Comparison of ENCODE assay signal across 33 cellular contexts in the genomic region with DNA sequence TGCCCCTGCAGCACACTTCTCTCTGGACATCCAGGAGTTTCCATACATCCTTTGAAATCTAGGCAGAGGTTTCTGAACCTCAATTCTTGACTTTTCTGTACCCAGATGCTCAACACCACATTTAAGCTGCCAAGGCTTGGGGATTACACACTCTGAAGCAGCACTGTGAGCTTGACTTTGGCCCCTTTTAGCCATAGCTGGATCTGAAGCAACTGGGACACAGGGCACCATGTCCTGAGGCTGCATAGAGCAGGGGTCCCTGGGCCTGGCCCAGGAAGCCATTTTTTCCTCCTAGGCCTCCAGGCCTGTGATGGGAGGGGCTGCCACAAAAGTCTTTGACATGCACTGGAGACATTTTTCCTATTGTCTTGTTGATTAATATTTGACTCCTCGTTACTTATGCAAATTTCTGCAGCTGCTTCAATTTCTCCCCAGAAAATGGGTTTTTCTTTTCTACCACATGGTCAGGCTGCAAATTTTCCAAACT.
"Had no signal": no experiment of that assay in that cellular context is flagged by ENCODE, and none has a peak within 500 bp of the region (broad histone marks: within the 10 kb centered on the region; RNA-seq: fewer than 3 reads in every experiment).

No MANE protein-coding gene starts in this region.

- FAIRE-seq: bronchial epithelial cell, TTC549 had no signal

- DNase-seq: activated B cell treated with CpG ODN at 0.5 μM for 24 hours; activated CD4-positive, alpha-beta memory T cell treated with anti-CD3 and anti-CD28 coated beads for 36 hours; activated CD4-positive, alpha-beta T cell treated with anti-CD3 and anti-CD28 coated beads for 4 hours; activated CD4-positive, alpha-beta T cell treated with anti-CD3 and anti-CD28 coated beads, Interleukin-2, amount 10 ng/mL, durations not matched to agents 24 days and 14 days; activated CD4-positive, alpha-beta T cell treated with anti-CD3 and anti-CD28 coated beads, Interleukin-2, amount 50 U/mL, for 1 hour; activated CD4-positive, alpha-beta T cell treated with anti-CD3 and anti-CD28 coated beads, Interleukin-2, amount 50 U/mL, for 4 hours; activated CD4-positive, CD25-positive, alpha-beta regulatory T cell treated with anti-CD3 and anti-CD28 coated beads, Interleukin-2, amount 50 U/mL, for 72 hours; activated CD8-positive, alpha-beta memory T cell treated with anti-CD3 and anti-CD28 coated beads, Interleukin-2, amount 50 U/mL, for 4 hours; activated CD8-positive, alpha-beta T cell treated with anti-CD3 and anti-CD28 coated beads for 36 hours; activated effector memory CD4-positive, alpha-beta T cell treated with anti-CD3 and anti-CD28 coated beads, Interleukin-2, amount 50 U/mL, for 16 hours; activated gamma-delta T cell treated with Interleukin-2 at 50 U/mL for 16 hours; activated naive CD4-positive, alpha-beta T cell; activated naive CD4-positive, alpha-beta T cell treated with anti-CD3 and anti-CD28 coated beads for 36 hours; activated naive CD4-positive, alpha-beta T cell treated with anti-CD3 and anti-CD28 coated beads, Interleukin-2, amount 50 U/mL, for 16 hours; activated naive CD8-positive, alpha-beta T cell treated with anti-CD3 and anti-CD28 coated beads for 36 hours; activated T-cell treated with anti-CD3 and anti-CD28 coated beads for 4 hours; activated T-cell treated with anti-CD3 and anti-CD28 coated beads, Interleukin-2, amount 50 U/mL, for 1 hour; activated T-cell treated with anti-CD3 and anti-CD28 coated beads, Interleukin-2, amount 50 U/mL, for 4 hours; activated T-cell treated with anti-CD3 and anti-CD28 coated beads, Interleukin-2, amount 50 U/mL, for 72 hours; adrenal gland; amniotic stem cell; caudate nucleus; cerebellar nuclear complex; T-helper 1 cell; T-helper 2 cell; T-helper 9 cell had no signal

- ATAC-seq: activated CD8-positive, alpha-beta T cell treated with anti-CD3 and anti-CD28 coated beads for 36 hours; activated naive CD4-positive, alpha-beta T cell treated with anti-CD3 and anti-CD28 coated beads, Interleukin-2, amount 50 U/mL, for 72 hours; activated T-cell treated with anti-CD3 and anti-CD28 coated beads, Interleukin-2, amount 50 U/mL, for 4 hours; activated T-cell treated with anti-CD3 and anti-CD28 coated beads, Interleukin-2, amount 50 U/mL, for 72 hours; activated T-helper 17 cell treated with anti-CD3 and anti-CD28 coated beads, Interleukin-2, amount 50 U/mL, for 72 hours had no signal

- H3K4me3 ChIP-seq: adrenal gland, ascending aorta, cardiac muscle cell had no signal

- H3K4me1 ChIP-seq: adrenal gland had no signal

- H3K27me3 ChIP-seq: adrenal gland, ascending aorta, cardiac muscle cell had no signal

- H3K9me3 ChIP-seq: adrenal gland, ascending aorta had no signal

- H3K27ac ChIP-seq: adrenal gland, ascending aorta, cardiac muscle cell, VCaP had no signal

- H3K36me3 ChIP-seq: adrenal gland, ascending aorta, cardiac muscle cell had no signal
